ENCODE assay signal across 8 cellular contexts in the genomic region with DNA sequence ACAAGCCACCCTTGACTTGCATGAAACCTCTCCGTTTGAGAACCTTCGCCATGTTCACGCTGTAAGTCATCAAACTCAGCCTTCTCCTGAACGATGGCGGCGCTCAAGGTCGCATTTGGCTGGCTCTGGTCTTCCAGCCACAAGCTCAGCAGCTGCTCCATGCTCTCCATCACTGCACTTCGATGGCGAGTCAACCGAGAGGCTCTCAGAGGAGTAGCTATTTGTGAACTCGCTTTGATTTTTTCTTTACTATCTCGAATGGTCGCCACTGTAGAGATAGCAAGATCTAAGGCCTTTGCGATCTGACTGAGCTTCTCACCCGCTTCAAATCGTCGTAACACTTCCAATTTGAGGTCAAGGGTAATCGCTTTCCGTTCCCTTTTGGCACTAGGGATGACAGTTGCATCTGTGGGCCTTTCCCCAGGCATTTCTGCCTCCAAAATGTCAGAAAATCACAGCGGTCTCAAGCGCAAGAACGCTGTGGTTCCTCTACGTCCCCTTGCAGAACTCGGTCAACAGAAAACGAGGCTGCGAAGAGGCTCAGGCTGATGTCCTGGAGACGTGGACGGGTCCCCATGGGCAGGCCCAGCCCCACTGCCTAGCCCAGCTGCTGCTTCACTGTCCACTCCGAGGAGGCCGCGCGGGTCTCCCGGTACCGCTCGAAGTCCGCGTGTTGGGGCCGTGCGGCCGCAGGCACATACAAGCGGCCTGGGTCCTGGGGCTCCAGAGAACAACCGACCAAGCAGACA.
DNase-seq lines count a peak whose midpoint lies in the region; ATAC-seq lines count a peak whose summit lies in the region.

No MANE protein-coding gene starts in this region.

- H3K27me3 ChIP-seq in BLaER1 = no peaks in the 10 kb centered on the region

- peak overlapping the region; percentile 88 for H3K27ac ChIP-seq in BLaER1

- H3K9ac ChIP-seq in BLaER1 = peak overlapping the region; percentile 86

- H3K4me2 ChIP-seq in BLaER1 = peak overlapping the region; percentile 98

- peaks cover 31% of the 10 kb centered on the region for H3K36me3 ChIP-seq in BLaER1

- peak; percentile 10 for DNase-seq in activated T-helper 9 cell treated with anti-CD3 and anti-CD28 coated beads, Interleukin-2, amount 50 U/mL, for 16 hours (ENCODE audit: low read depth)
- DNase-seq in stimulated activated naive CD8-positive, alpha-beta T cell treated with anti-CD3 and anti-CD28 coated beads, Interleukin-15, amount 100 ng/mL, for 72 hours = no peak
- DNase-seq in NCI-H2196 (lab: John Stamatoyannopoulos, UW; ENCODE audit: unreplicated experiment) = no peak

- H3K4me1 ChIP-seq in BLaER1 = peaks cover 50% of the 10 kb centered on the region

- H3K4me3 Mint-ChIP-seq in stimulated activated naive CD8-positive, alpha-beta T cell treated with anti-CD3 and anti-CD28 coated beads, Interleukin-15, amount 100 ng/mL, for 72 hours = peak overlapping the region; percentile 99

- peaks cover 61% of the 10 kb centered on the region for H4K20me1 ChIP-seq in BLaER1

- ATAC-seq in HG02642 (IDR thresholded peaks at IDR 0.05; ENCODE audit: poor library complexity, unreplicated experiment) (peak; percentile 8), GM21576 (IDR thresholded peaks at IDR 0.05; ENCODE audit: unreplicated experiment) (no peak), HG02571 (IDR thresholded peaks at IDR 0.05; ENCODE audit: unreplicated experiment) (no peak)
- ATAC-seq in stimulated activated naive CD8-positive, alpha-beta T cell treated with anti-CD3 and anti-CD28 coated beads, Interleukin-15, amount 100 ng/mL, for 72 hours = peak; percentile 10

- no peaks in the 10 kb centered on the region for H3K9me3 ChIP-seq in BLaER1

- no peaks in the 10 kb centered on the region for H3K9me3 Mint-ChIP-seq in stimulated activated naive CD8-positive, alpha-beta T cell treated with anti-CD3 and anti-CD28 coated beads, Interleukin-15, amount 100 ng/mL, for 72 hours

- H3K4me1 Mint-ChIP-seq in stimulated activated naive CD8-positive, alpha-beta T cell treated with anti-CD3 and anti-CD28 coated beads, Interleukin-15, amount 100 ng/mL, for 72 hours = peaks cover 34% of the 10 kb centered on the region

- H3K27me3 Mint-ChIP-seq in stimulated activated naive CD8-positive, alpha-beta T cell treated with anti-CD3 and anti-CD28 coated beads, Interleukin-15, amount 100 ng/mL, for 72 hours = no peaks in the 10 kb centered on the region

- H3K4me3 ChIP-seq in BLaER1 (peak overlapping the region; percentile 76), iPS-11a (ENCODE audit: low read depth, low read length) (peak overlapping the region; percentile 94)

- H3K27ac Mint-ChIP-seq in stimulated activated naive CD8-positive, alpha-beta T cell treated with anti-CD3 and anti-CD28 coated beads, Interleukin-15, amount 100 ng/mL, for 72 hours = peak overlapping the region; percentile 95 to 99

Comparison
In these comparisons a context has a peak if more than half of its experiments do, and no peak if none do; other contexts are left out.
1. ATAC-seq: peak in HG02642 (single experiment) and stimulated activated naive CD8-positive, alpha-beta T cell treated with anti-CD3 and anti-CD28 coated beads, Interleukin-15, amount 100 ng/mL, for 72 hours (single experiment); none in GM21576 (single experiment) and HG02571 (single experiment).